In genomic region chr5:154740957-154741356, GRCh38 we compare ENCODE assay signal across 13 cellular contexts. TPM values are rescaled to one million over a fixed set of nuclear protein-coding genes. Genes with fewer than 3 reads are reported as not detected.
DNase-seq lines count a peak whose midpoint lies in the region; ATAC-seq and TF ChIP-seq lines count a peak whose summit lies in the region.
"Had no signal": no experiment of that assay in that cellular context is flagged by ENCODE, and none has a peak within 500 bp of the region (broad histone marks: within the 10 kb centered on the region; RNA-seq: fewer than 3 reads in every experiment).

No MANE protein-coding gene starts in this region.

- H3K27me3 ChIP-seq in endodermal cell (ENCODE audit: control insufficient read depth, insufficient read depth, low read length, poor library complexity, severe bottlenecking) = no peaks in the 10 kb centered on the region
- H3K27me3 ChIP-seq in left lung = no peaks in the 10 kb centered on the region
- H3K27me3 ChIP-seq in thyroid gland = no peaks in the 10 kb centered on the region

- H3K27ac ChIP-seq in endodermal cell (ENCODE audit: low read depth, low read length) (no peak overlapping the region), left lung (no peak overlapping the region), thyroid gland (peak overlapping the region; percentile 4 to 49 (median 40))
- H3K27ac ChIP-seq: PC-9 had no signal

- no peak for TF ChIP-seq CTCF in endodermal cell (conservative IDR thresholded peaks at IDR 0.05)
- no peak for TF ChIP-seq CTCF in left lung (IDR thresholded peaks at IDR 0.05)
- TF ChIP-seq CTCF in thyroid gland (IDR thresholded peaks at IDR 0.05) = peak in 1 of 6 experiments; percentile 11

- H3K4me3 ChIP-seq in endodermal cell (ENCODE audit: low read length) (no peak overlapping the region), left lung (no peak overlapping the region), thyroid gland (replicated peaks in 1 of 3) (no peak overlapping the region)
- H3K4me3 ChIP-seq: PC-9 had no signal

- DNase-seq in NCI-H446 treated with DMSO at 0.1 percent for 48 hours (lab: John Stamatoyannopoulos, UW) (peak; percentile 68), endodermal cell (no peak), left lung (peak in 1 of 2 donors; percentile 38), thyroid gland (peak; percentile 66 to 76), cerebellum (ENCODE audit: low spot score) (no peak)
- no peak for DNase-seq in stimulated activated CD4-positive, alpha-beta T cell treated with anti-CD3 and anti-CD28 coated beads, Interleukin-1b, Interleukin-23, amount 100 ng/mL, for 48 hours
- DNase-seq in activated CD4-positive, alpha-beta T cell treated with anti-CD3 and anti-CD28 coated beads for 4 hours = no peak
- DNase-seq: activated B cell treated with CpG ODN at 0.5 μM for 24 hours; activated gamma-delta T cell; DMS79 treated with DMSO at 0.1 percent for 48 hours; effector memory CD4-positive, alpha-beta T cell; H7; PC-9 had no signal

- H3K9ac ChIP-seq in endodermal cell (ENCODE audit: extremely low read depth, low read length, poor library complexity, severe bottlenecking) = no peak overlapping the region

- peak overlapping the region; percentile 69 for H3K27ac Mint-ChIP-seq in endodermal cell
- H3K27ac Mint-ChIP-seq: activated B cell treated with CpG ODN at 0.5 μM for 24 hours had no signal

- H3K9me3 Mint-ChIP-seq in endodermal cell = no peaks in the 10 kb centered on the region
- H3K9me3 Mint-ChIP-seq: activated B cell treated with CpG ODN at 0.5 μM for 24 hours had no signal

- intact Hi-C loops in left lung (cut with DNase I) = no loop called here
- intact Hi-C loops in thyroid gland (cut with DNase I) = no loop called here

- peaks cover 31% of the 10 kb centered on the region for H3K4me1 Mint-ChIP-seq in endodermal cell
- H3K4me1 Mint-ChIP-seq: activated B cell treated with CpG ODN at 0.5 μM for 24 hours had no signal

- peaks cover 4% of the 10 kb centered on the region for H3K36me3 Mint-ChIP-seq in endodermal cell (ENCODE audit: low read depth)

- peak; percentile 72 for ATAC-seq in left lung

- H3K9me3 ChIP-seq in endodermal cell (ENCODE audit: control insufficient read depth, low read length) (no peaks in the 10 kb centered on the region), left lung (no peaks in the 10 kb centered on the region), thyroid gland (no peaks in the 10 kb centered on the region)

- no peaks in the 10 kb centered on the region for H3K27me3 Mint-ChIP-seq in endodermal cell (ENCODE audit: insufficient read depth)
- H3K27me3 Mint-ChIP-seq: activated B cell treated with CpG ODN at 0.5 μM for 24 hours had no signal

- H3K4me3 Mint-ChIP-seq in endodermal cell = no peak overlapping the region
- H3K4me3 Mint-ChIP-seq: activated B cell treated with CpG ODN at 0.5 μM for 24 hours had no signal

- no peak for TF ChIP-seq POLR2A in thyroid gland (IDR thresholded peaks at IDR 0.05)

- H3K36me3 ChIP-seq in endodermal cell (ENCODE audit: control insufficient read depth, insufficient read depth, low read length) (no peaks in the 10 kb centered on the region), left lung (no peaks in the 10 kb centered on the region), thyroid gland (no peaks in the 10 kb centered on the region)

- H3K4me1 ChIP-seq in endodermal cell (ENCODE audit: control insufficient read depth, insufficient read depth, low read length) (no peaks in the 10 kb centered on the region), left lung (no peaks in the 10 kb centered on the region), thyroid gland (peaks cover 13 to 16% of the 10 kb centered on the region in 2 donors)

- WGBS in endodermal cell (ENCODE audit: insufficient coverage in 1 of 2, insufficient read length in 1 of 2), 2 experiments = 95 to 100% methylated on average over 1 to 5 of the region's 5 CpGs
- 21 to 59% methylated on average over 5 of the region's 5 CpGs for WGBS in thyroid gland, 2 donors

RNA-seq across cellular contexts. Expression of gene LARP1, which starts 14.2 kb away (rescaled TPM):
- total RNA-seq in endodermal cell (100 to 1,000 TPM; 193 to 273 TPM), left lung (100 to 1,000 TPM; 126 to 172 TPM), thyroid gland (100 to 1,000 TPM; 109 to 192 (median 133) TPM), cerebellum (44.0 TPM)
- 115 TPM for polyA plus RNA-seq in endodermal cell (2013, experiment 1 of 2)
- polyA plus RNA-seq in endodermal cell (2013, experiment 2 of 2) = 107 TPM

Comparison
In these comparisons a context has a peak if more than half of its experiments do, and no peak if none do; other contexts are left out.
1. DNase-seq: peak in NCI-H446 treated with DMSO at 0.1 percent for 48 hours (single experiment) and thyroid gland (2 of 2); none in endodermal cell (single experiment), stimulated activated CD4-positive, alpha-beta T cell treated with anti-CD3 and anti-CD28 coated beads, Interleukin-1b, Interleukin-23, amount 100 ng/mL, for 48 hours (single experiment), cerebellum (single experiment) and activated CD4-positive, alpha-beta T cell treated with anti-CD3 and anti-CD28 coated beads for 4 hours (0 of 2).
2. H3K27ac ChIP-seq: peak in thyroid gland (3 of 3); none in endodermal cell (single experiment) and left lung (0 of 2).